ENCODE assay signal across 1 cellular context in genomic region chr7:7136857-7137309, GRCh38.
A peak's percentile ranks its signal among the peaks of the same experiment; 100 is the strongest.
TF ChIP-seq lines count a peak whose summit lies in the region.

No MANE protein-coding gene starts in this region.

TF ChIP-seq in HepG2, 621 proteins besides CTCF, POLR2A, EP300 and RAD21 (continued from another document and continues in another):
- TF ChIP-seq ZNF740 (CRISPR knock-in tag; IDR thresholded peaks at IDR 0.05) (no peak), ZNF879 (CRISPR knock-in tag; IDR thresholded peaks at IDR 0.05) (no peak), ZBED4 (CRISPR knock-in tag; IDR thresholded peaks at IDR 0.05; ENCODE audit: borderline replicate concordance) (no peak), ZSCAN22 (CRISPR knock-in tag; IDR thresholded peaks at IDR 0.05) (no peak), NFIC (IDR thresholded peaks at IDR 0.05; ENCODE audit: low read length) (peak; percentile 47; the same call in 1 of the 2 replicates), ZNF512 (CRISPR knock-in tag; IDR thresholded peaks at IDR 0.05) (no peak), SRSF4 (IDR thresholded peaks at IDR 0.05; ENCODE audit: low read depth, low read length, poor library complexity, severe bottlenecking) (no peak), DRAP1 (CRISPR knock-in tag; IDR thresholded peaks at IDR 0.05) (no peak), ZNF329 (CRISPR knock-in tag; IDR thresholded peaks at IDR 0.05; ENCODE audit: low read depth) (no peak), GABPA (IDR thresholded peaks at IDR 0.05; ENCODE audit: low read depth, low read length) (no peak), GABPA (CRISPR knock-in tag; IDR thresholded peaks at IDR 0.05; ENCODE audit: low read depth) (no peak), EHMT2 (IDR thresholded peaks at IDR 0.05; ENCODE audit: borderline replicate concordance, low read depth, low read length) (0 out of 2 replicates have a peak, but pooled peaks have one; percentile 35), PITX1 (CRISPR knock-in tag; IDR thresholded peaks at IDR 0.05) (no peak), YEATS4 (CRISPR knock-in tag; IDR thresholded peaks at IDR 0.05; ENCODE audit: borderline replicate concordance) (no peak), HNF4G (IDR thresholded peaks at IDR 0.05; ENCODE audit: borderline replicate concordance, low read depth, low read length) (no peak), HNF4G (CRISPR knock-in tag; IDR thresholded peaks at IDR 0.05; ENCODE audit: borderline replicate concordance, low read depth) (no peak), MYNN (CRISPR knock-in tag; IDR thresholded peaks at IDR 0.05; ENCODE audit: low read depth) (no peak), RARG (CRISPR knock-in tag; IDR thresholded peaks at IDR 0.05; ENCODE audit: low read depth) (no peak), MAFK (conservative IDR thresholded peaks at IDR 0.05 in 1 of 2, IDR thresholded peaks at IDR 0.05 in 1 of 2; ENCODE audit: low read length in 2 of 2) (no peak), MAX (IDR thresholded peaks at IDR 0.05) (no peak), DBP (CRISPR knock-in tag; IDR thresholded peaks at IDR 0.05; ENCODE audit: not compliant biosample characterization) (no peak), GATA4 (IDR thresholded peaks at IDR 0.05; ENCODE audit: borderline replicate concordance, low read depth) (no peak), ZNF468 (CRISPR knock-in tag; IDR thresholded peaks at IDR 0.05) (no peak), CREBL2 (CRISPR knock-in tag; IDR thresholded peaks at IDR 0.05; ENCODE audit: borderline replicate concordance) (no peak), GPN1 (CRISPR knock-in tag; IDR thresholded peaks at IDR 0.05; ENCODE audit: borderline replicate concordance) (no peak), GATAD1 (CRISPR knock-in tag; IDR thresholded peaks at IDR 0.05) (no peak), RBFOX2 (IDR thresholded peaks at IDR 0.05; ENCODE audit: low read depth, low read length) (no peak), TRAFD1 (CRISPR knock-in tag; IDR thresholded peaks at IDR 0.05; ENCODE audit: borderline replicate concordance) (no peak), HMG20A (CRISPR knock-in tag; IDR thresholded peaks at IDR 0.05; ENCODE audit: borderline replicate concordance) (peak; percentile 60; the same call in 1 of the 2 replicates), MXI1 (IDR thresholded peaks at IDR 0.05; ENCODE audit: borderline replicate concordance, low read depth, low read length) (no peak), ZNF614 (CRISPR knock-in tag; IDR thresholded peaks at IDR 0.05; ENCODE audit: borderline replicate concordance) (no peak), ZNF674 (CRISPR knock-in tag; IDR thresholded peaks at IDR 0.05; ENCODE audit: low read depth) (no peak), ATF7 (IDR thresholded peaks at IDR 0.05) (no peak), ATF7 (CRISPR knock-in tag; IDR thresholded peaks at IDR 0.05) (no peak), CAMTA2 (CRISPR knock-in tag; IDR thresholded peaks at IDR 0.05; ENCODE audit: borderline replicate concordance) (no peak), ZNF460 (CRISPR knock-in tag; IDR thresholded peaks at IDR 0.05; ENCODE audit: borderline replicate concordance) (no peak), TBX2 (CRISPR knock-in tag; IDR thresholded peaks at IDR 0.05; ENCODE audit: borderline replicate concordance) (no peak), STAT6 (CRISPR knock-in tag; IDR thresholded peaks at IDR 0.05; ENCODE audit: borderline replicate concordance) (no peak), HNF1B (CRISPR knock-in tag; IDR thresholded peaks at IDR 0.05) (no peak), POLR2AphosphoS2 (IDR thresholded peaks at IDR 0.05; ENCODE audit: low read depth, low read length) (no peak), CBFB (CRISPR knock-in tag; IDR thresholded peaks at IDR 0.05) (no peak), ZNF589 (CRISPR knock-in tag; conservative IDR thresholded peaks at IDR 0.05) (no peak), ZNF503 (CRISPR knock-in tag; IDR thresholded peaks at IDR 0.05) (0 out of 2 replicates have a peak, but pooled peaks have one; percentile 18), ZNF10 (CRISPR knock-in tag; IDR thresholded peaks at IDR 0.05; ENCODE audit: borderline replicate concordance, low read depth) (no peak), HDAC2 (CRISPR knock-in tag; IDR thresholded peaks at IDR 0.05) (no peak; the same call in 1 of the 2 replicates), ASH2L (IDR thresholded peaks at IDR 0.05; ENCODE audit: insufficient read length, low read depth, low read length) (peak; percentile 51), RFXANK (CRISPR knock-in tag; IDR thresholded peaks at IDR 0.05) (no peak), PHF8 (CRISPR knock-in tag; IDR thresholded peaks at IDR 0.05) (no peak), NFYC (CRISPR knock-in tag; IDR thresholded peaks at IDR 0.05) (no peak), SKIL (CRISPR knock-in tag; IDR thresholded peaks at IDR 0.05; ENCODE audit: borderline replicate concordance) (no peak)
